Comparison of ENCODE assay signal across 1 cellular context in the genomic region with DNA sequence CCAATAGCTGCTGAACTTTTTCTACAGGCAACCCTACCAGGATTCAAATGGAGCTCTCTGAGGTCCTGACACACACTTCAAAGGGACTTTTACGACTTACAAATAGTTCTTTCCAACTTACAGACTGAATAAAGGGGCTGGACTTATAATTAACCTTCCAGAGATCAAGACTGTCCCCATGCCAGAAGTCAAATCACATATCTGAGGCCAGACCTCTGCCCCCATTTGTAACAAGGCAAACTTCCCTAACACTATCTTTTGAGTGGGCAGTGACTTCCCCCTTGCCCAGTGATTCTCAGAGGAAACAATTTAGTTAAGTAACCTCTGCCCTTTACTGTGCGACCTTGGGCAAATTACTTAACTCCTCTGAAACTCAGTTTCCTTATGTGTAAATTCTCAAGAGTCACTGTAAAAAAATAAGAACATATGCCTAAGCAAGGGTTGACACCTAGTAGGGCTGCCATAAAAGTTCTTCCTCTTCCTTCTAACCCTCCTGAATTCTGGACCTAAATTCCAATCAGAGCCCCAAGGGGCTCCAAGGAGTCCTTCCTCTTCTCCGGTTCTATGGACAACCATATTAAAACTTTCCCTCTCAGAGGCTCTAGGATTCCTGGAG.
TF ChIP-seq lines count a peak whose summit lies in the region.

No MANE protein-coding gene starts in this region.

TF ChIP-seq in K562, 482 proteins besides CTCF, POLR2A, EP300 and RAD21 (continued from another document):
- TF ChIP-seq, protein P1, sequence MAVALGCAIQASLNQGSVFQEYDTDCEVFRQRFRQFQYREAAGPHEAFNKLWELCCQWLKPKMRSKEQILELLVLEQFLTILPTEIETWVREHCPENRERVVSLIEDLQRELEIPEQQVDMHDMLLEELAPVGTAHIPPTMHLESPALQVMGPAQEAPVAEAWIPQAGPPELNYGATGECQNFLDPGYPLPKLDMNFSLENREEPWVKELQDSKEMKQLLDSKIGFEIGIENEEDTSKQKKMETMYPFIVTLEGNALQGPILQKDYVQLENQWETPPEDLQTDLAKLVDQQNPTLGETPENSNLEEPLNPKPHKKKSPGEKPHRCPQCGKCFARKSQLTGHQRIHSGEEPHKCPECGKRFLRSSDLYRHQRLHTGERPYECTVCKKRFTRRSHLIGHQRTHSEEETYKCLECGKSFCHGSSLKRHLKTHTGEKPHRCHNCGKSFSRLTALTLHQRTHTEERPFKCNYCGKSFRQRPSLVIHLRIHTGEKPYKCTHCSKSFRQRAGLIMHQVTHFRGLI (CRISPR knock-in tag; IDR thresholded peaks at IDR 0.05), result 0 out of 2 replicates have a peak, but pooled peaks have one; percentile 20
- TF ChIP-seq ZKSCAN1 (IDR thresholded peaks at IDR 0.05; ENCODE audit: low read depth, low read length) (peak; percentile 96), KDM1A (IDR thresholded peaks at IDR 0.05) (peak; percentile 69 to 72; a peak in 3 of 4 replicates), BCOR (IDR thresholded peaks at IDR 0.05) (peak; percentile 87), ZNF224 (CRISPR knock-in tag; IDR thresholded peaks at IDR 0.05) (no peak), CCNT2 (IDR thresholded peaks at IDR 0.05; ENCODE audit: borderline replicate concordance, extremely low read depth, insufficient read length, low read depth, low read length) (no peak), RCOR1 (IDR thresholded peaks at IDR 0.05; ENCODE audit: borderline replicate concordance in 1 of 2, low read depth in 2 of 2, low read length in 2 of 2) (peak in 1 of 2 experiments; percentile 14; a peak in 1 of 4 replicates), ERF (CRISPR knock-in tag; IDR thresholded peaks at IDR 0.05) (peak; percentile 50; the same call in 1 of the 2 replicates), LCOR (CRISPR knock-in tag; IDR thresholded peaks at IDR 0.05) (no peak), TAL1 (IDR thresholded peaks at IDR 0.05) (no peak), MECOM (CRISPR knock-in tag; IDR thresholded peaks at IDR 0.05) (no peak), RBM25 (IDR thresholded peaks at IDR 0.05; ENCODE audit: low read depth, low read length, severe bottlenecking) (peak; percentile 83), NR2C2 (CRISPR knock-in tag; IDR thresholded peaks at IDR 0.05) (no peak), NR2C2 (tag; IDR thresholded peaks at IDR 0.05) (peak; percentile 69), NR2C1 (IDR thresholded peaks at IDR 0.05) (peak; percentile 50; the same call in 1 of the 2 replicates), NR2C1 (tag; IDR thresholded peaks at IDR 0.05) (0 out of 2 replicates have a peak, but pooled peaks have one; percentile 41), ELF1 (tag; IDR thresholded peaks at IDR 0.05) (peak; percentile 58), ZFP36 (IDR thresholded peaks at IDR 0.05; ENCODE audit: low read depth, low read length, partially characterized antibody) (peak; percentile 73), GTF2E2 (tag; IDR thresholded peaks at IDR 0.05) (no peak), MAFG (tag; conservative IDR thresholded peaks at IDR 0.05) (no peak), LEF1 (IDR thresholded peaks at IDR 0.05) (peak; percentile 51; the same call in 1 of the 2 replicates), EHMT2 (IDR thresholded peaks at IDR 0.05) (peak; percentile 63; the same call in 1 of the 2 replicates), HNRNPLL (IDR thresholded peaks at IDR 0.05; ENCODE audit: low read depth, low read length, poor library complexity, severe bottlenecking) (no peak), ELF2 (CRISPR knock-in tag; IDR thresholded peaks at IDR 0.05) (peak; percentile 54; the same call in 1 of the 2 replicates), REST (CRISPR knock-in tag; IDR thresholded peaks at IDR 0.05; ENCODE audit: low read depth) (0 out of 2 replicates have a peak, but pooled peaks have one; percentile 31), SMAD1 (IDR thresholded peaks at IDR 0.05; ENCODE audit: low read depth, low read length, partially characterized antibody) (no peak), ZNF23 (CRISPR knock-in tag; IDR thresholded peaks at IDR 0.05) (0 out of 2 replicates have a peak, but pooled peaks have one; percentile 22), KDM5B (IDR thresholded peaks at IDR 0.05; ENCODE audit: insufficient replicate concordance, low read depth, low read length) (peak; percentile 6), MIER1 (IDR thresholded peaks at IDR 0.05; ENCODE audit: low read depth) (peak; percentile 69; the same call in 1 of the 2 replicates), ADNP (tag; IDR thresholded peaks at IDR 0.05) (peak; percentile 52; the same call in 1 of the 2 replicates), EGR1 (conservative IDR thresholded peaks at IDR 0.05) (peak; percentile 21; the same call in 1 of the 2 replicates), SMARCA4 (IDR thresholded peaks at IDR 0.05) (no peak), AFF4 (CRISPR knock-in tag; IDR thresholded peaks at IDR 0.05) (0 out of 2 replicates have a peak, but pooled peaks have one; percentile 2), CBFA2T3 (IDR thresholded peaks at IDR 0.05) (no peak), STAT5A (IDR thresholded peaks at IDR 0.05; ENCODE audit: borderline replicate concordance, low read length) (0 out of 2 replicates have a peak, but pooled peaks have one; percentile 13), ETV6 (IDR thresholded peaks at IDR 0.05; ENCODE audit: borderline replicate concordance in 1 of 2, low read depth in 2 of 2, low read length in 1 of 2) (peak in 1 of 2 experiments; percentile 73; a peak in 2 of 4 replicates), ETV6 (CRISPR knock-in tag; IDR thresholded peaks at IDR 0.05; ENCODE audit: borderline replicate concordance) (no peak), ZNF695 (CRISPR knock-in tag; IDR thresholded peaks at IDR 0.05) (0 out of 2 replicates have a peak, but pooled peaks have one; percentile 30)
- TF ChIP-seq, protein P2, sequence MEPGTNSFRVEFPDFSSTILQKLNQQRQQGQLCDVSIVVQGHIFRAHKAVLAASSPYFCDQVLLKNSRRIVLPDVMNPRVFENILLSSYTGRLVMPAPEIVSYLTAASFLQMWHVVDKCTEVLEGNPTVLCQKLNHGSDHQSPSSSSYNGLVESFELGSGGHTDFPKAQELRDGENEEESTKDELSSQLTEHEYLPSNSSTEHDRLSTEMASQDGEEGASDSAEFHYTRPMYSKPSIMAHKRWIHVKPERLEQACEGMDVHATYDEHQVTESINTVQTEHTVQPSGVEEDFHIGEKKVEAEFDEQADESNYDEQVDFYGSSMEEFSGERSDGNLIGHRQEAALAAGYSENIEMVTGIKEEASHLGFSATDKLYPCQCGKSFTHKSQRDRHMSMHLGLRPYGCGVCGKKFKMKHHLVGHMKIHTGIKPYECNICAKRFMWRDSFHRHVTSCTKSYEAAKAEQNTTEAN (CRISPR knock-in tag; IDR thresholded peaks at IDR 0.05), result no peak
- TF ChIP-seq, protein P3, sequence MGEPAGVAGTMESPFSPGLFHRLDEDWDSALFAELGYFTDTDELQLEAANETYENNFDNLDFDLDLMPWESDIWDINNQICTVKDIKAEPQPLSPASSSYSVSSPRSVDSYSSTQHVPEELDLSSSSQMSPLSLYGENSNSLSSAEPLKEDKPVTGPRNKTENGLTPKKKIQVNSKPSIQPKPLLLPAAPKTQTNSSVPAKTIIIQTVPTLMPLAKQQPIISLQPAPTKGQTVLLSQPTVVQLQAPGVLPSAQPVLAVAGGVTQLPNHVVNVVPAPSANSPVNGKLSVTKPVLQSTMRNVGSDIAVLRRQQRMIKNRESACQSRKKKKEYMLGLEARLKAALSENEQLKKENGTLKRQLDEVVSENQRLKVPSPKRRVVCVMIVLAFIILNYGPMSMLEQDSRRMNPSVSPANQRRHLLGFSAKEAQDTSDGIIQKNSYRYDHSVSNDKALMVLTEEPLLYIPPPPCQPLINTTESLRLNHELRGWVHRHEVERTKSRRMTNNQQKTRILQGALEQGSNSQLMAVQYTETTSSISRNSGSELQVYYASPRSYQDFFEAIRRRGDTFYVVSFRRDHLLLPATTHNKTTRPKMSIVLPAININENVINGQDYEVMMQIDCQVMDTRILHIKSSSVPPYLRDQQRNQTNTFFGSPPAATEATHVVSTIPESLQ (CRISPR knock-in tag; IDR thresholded peaks at IDR 0.05), result no peak
TF ChIP-seq in K562: peak in this region for 27.
